ENCODE assay signal across 24 cellular contexts in the genomic region with DNA sequence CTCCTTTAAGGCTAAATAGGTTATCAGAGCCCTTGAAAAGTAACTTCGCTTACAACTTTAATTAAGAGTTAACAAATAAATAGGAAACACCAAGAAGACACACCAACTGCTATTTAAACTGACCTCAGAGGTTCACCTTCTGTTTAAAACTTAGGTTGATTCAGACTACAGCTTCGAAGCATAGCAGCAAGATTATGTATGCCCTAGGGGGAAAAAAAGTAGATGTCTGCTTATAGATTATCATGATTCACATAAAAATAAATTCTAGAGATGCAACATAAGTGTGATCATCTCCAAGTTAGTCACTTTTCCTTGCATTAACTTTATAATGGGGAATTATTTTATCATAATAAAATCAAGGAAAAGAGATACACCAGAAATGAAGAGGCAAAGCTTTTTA. TPM values are rescaled to one million over a fixed set of nuclear protein-coding genes. Genes with fewer than 3 reads are reported as not detected.
A peak's percentile ranks its signal among the peaks of the same experiment; 100 is the strongest.
DNase-seq lines count a peak whose midpoint lies in the region; TF ChIP-seq lines count a peak whose summit lies in the region.
"Had no signal": no experiment of that assay in that cellular context is flagged by ENCODE, and none has a peak within 500 bp of the region (broad histone marks: within the 10 kb centered on the region; RNA-seq: fewer than 3 reads in every experiment).

No MANE protein-coding gene starts in this region.

- no peaks in the 10 kb centered on the region for H3K9me3 ChIP-seq in endodermal cell (ENCODE audit: control insufficient read depth, low read length)
- H3K9me3 ChIP-seq in SJCRH30 (replicated peaks): no peaks in the 10 kb centered on the region
- H3K9me3 ChIP-seq: A549, upper lobe of right lung had no signal

- H3K9ac ChIP-seq in endodermal cell (ENCODE audit: extremely low read depth, low read length, poor library complexity, severe bottlenecking): no peak overlapping the region

- H3K27ac Mint-ChIP-seq in activated naive CD4-positive, alpha-beta T cell treated with anti-CD3 and anti-CD28 coated beads, Interleukin-2, amount 50 U/mL, for 24 hours: peak overlapping the region; percentile 55
- H3K27ac Mint-ChIP-seq in HFFc6 (peak overlapping the region; percentile 65), endodermal cell (peak overlapping the region; percentile 60), progenitor cell of endocrine pancreas (peak overlapping the region; percentile 85)
- H3K27ac Mint-ChIP-seq: activated CD4-positive, alpha-beta memory T cell treated with anti-CD3 and anti-CD28 coated beads for 36 hours had no signal

- TF ChIP-seq CTCF in HFFc6 (IDR thresholded peaks at IDR 0.05): no peak
- no peak for TF ChIP-seq CTCF in endodermal cell (conservative IDR thresholded peaks at IDR 0.05)
- TF ChIP-seq CTCF in progenitor cell of endocrine pancreas (IDR thresholded peaks at IDR 0.05; ENCODE audit: unreplicated experiment): no peak

- no peaks in the 10 kb centered on the region for H3K27me3 Mint-ChIP-seq in activated naive CD4-positive, alpha-beta T cell treated with anti-CD3 and anti-CD28 coated beads, Interleukin-2, amount 50 U/mL, for 24 hours
- H3K27me3 Mint-ChIP-seq in HFFc6 (ENCODE audit: insufficient read depth): peaks cover 1% of the 10 kb centered on the region; the same call in 1 of the 2 replicates
- H3K27me3 Mint-ChIP-seq in endodermal cell (ENCODE audit: insufficient read depth): no peaks in the 10 kb centered on the region
- no peaks in the 10 kb centered on the region for H3K27me3 Mint-ChIP-seq in progenitor cell of endocrine pancreas
- H3K27me3 Mint-ChIP-seq: activated CD4-positive, alpha-beta memory T cell treated with anti-CD3 and anti-CD28 coated beads for 36 hours had no signal

- H3K4me1 Mint-ChIP-seq in activated naive CD4-positive, alpha-beta T cell treated with anti-CD3 and anti-CD28 coated beads, Interleukin-2, amount 50 U/mL, for 24 hours: peaks cover 77% of the 10 kb centered on the region
- H3K4me1 Mint-ChIP-seq in HFFc6 (ENCODE audit: low read depth) (peaks cover 35% of the 10 kb centered on the region), endodermal cell (peaks cover 10% of the 10 kb centered on the region), progenitor cell of endocrine pancreas (ENCODE audit: low read depth) (peaks cover 5% of the 10 kb centered on the region)

- peaks cover 56% of the 10 kb centered on the region for H3K36me3 ChIP-seq in endodermal cell (ENCODE audit: control insufficient read depth, insufficient read depth, low read length)
- H3K36me3 ChIP-seq in SJCRH30: peaks cover 40% of the 10 kb centered on the region

- H3K4me3 Mint-ChIP-seq in activated naive CD4-positive, alpha-beta T cell treated with anti-CD3 and anti-CD28 coated beads, Interleukin-2, amount 50 U/mL, for 24 hours: peak overlapping the region; percentile 19
- H3K4me3 Mint-ChIP-seq in HFFc6 (peak overlapping the region; percentile 36; the same call in 1 of the 2 replicates), endodermal cell (no peak overlapping the region), progenitor cell of endocrine pancreas (ENCODE audit: low read depth) (no peak overlapping the region)
- H3K4me3 Mint-ChIP-seq: activated CD4-positive, alpha-beta memory T cell treated with anti-CD3 and anti-CD28 coated beads for 36 hours had no signal

- H3K27me3 ChIP-seq in endodermal cell (ENCODE audit: control insufficient read depth, insufficient read depth, low read length, poor library complexity, severe bottlenecking) (no peaks in the 10 kb centered on the region), SJCRH30 (no peaks in the 10 kb centered on the region)
- H3K27me3 ChIP-seq: upper lobe of right lung had no signal

- H3K36me3 Mint-ChIP-seq in activated naive CD4-positive, alpha-beta T cell treated with anti-CD3 and anti-CD28 coated beads, Interleukin-2, amount 50 U/mL, for 24 hours: peaks cover 8% of the 10 kb centered on the region
- H3K36me3 Mint-ChIP-seq in HFFc6 (ENCODE audit: low read depth) (peaks cover 18% of the 10 kb centered on the region), endodermal cell (ENCODE audit: low read depth) (peaks cover 25% of the 10 kb centered on the region), progenitor cell of endocrine pancreas (ENCODE audit: insufficient read depth) (peaks cover 13% of the 10 kb centered on the region)

- no peak for DNase-seq in activated naive CD4-positive, alpha-beta T cell treated with anti-CD3 and anti-CD28 coated beads, Interleukin-2, amount 50 U/mL, for 16 hours
- peak; percentile 24 for DNase-seq in HFFc6
- DNase-seq in endodermal cell: no peak
- DNase-seq in progenitor cell of endocrine pancreas (ENCODE audit: low spot score, unreplicated experiment): no peak
- no peak for DNase-seq in SJCRH30
- no peak for DNase-seq in NCI-H1105 treated with DMSO at 0.1 percent for 48 hours (lab: John Stamatoyannopoulos, UW)
- DNase-seq in occipital lobe (lab: John Stamatoyannopoulos, UW): no peak
- DNase-seq: activated CD4-positive, alpha-beta memory T cell treated with anti-CD3 and anti-CD28 coated beads for 36 hours; activated effector memory CD4-positive, alpha-beta T cell treated with anti-CD3 and anti-CD28 coated beads, Interleukin-2, amount 50 U/mL, for 16 hours; cerebellar nuclear complex; hypothalamus; left cardiac atrium; NCI-H146; NCI-H2107; NCI-H345; right cardiac atrium; Right ventricle myocardium superior; stimulated activated naive CD4-positive, alpha-beta T cell treated with Interleukin-2 at 50 U/mL for 16 hours; T-helper 2 cell; upper lobe of right lung had no signal

- 80 to 87% methylated on average over 1 to 2 of the region's 2 CpGs for whole genome bisulfite sequencing in endodermal cell (ENCODE audit: insufficient coverage in 1 of 2, insufficient read length in 1 of 2), 2 experiments

- no peak overlapping the region for H3K4me3 ChIP-seq in endodermal cell (ENCODE audit: low read length)
- H3K4me3 ChIP-seq in SJCRH30: no peak overlapping the region
- H3K4me3 ChIP-seq: A549, lung, smooth muscle cell, upper lobe of right lung had no signal

- no peak overlapping the region for H3K27ac ChIP-seq in endodermal cell (ENCODE audit: low read depth, low read length)
- H3K27ac ChIP-seq in SJCRH30: no peak overlapping the region
- H3K27ac ChIP-seq: A549, upper lobe of right lung had no signal

- H3K9me3 Mint-ChIP-seq in activated naive CD4-positive, alpha-beta T cell treated with anti-CD3 and anti-CD28 coated beads, Interleukin-2, amount 50 U/mL, for 24 hours: no peaks in the 10 kb centered on the region
- H3K9me3 Mint-ChIP-seq in HFFc6: no peaks in the 10 kb centered on the region
- no peaks in the 10 kb centered on the region for H3K9me3 Mint-ChIP-seq in endodermal cell
- no peaks in the 10 kb centered on the region for H3K9me3 Mint-ChIP-seq in progenitor cell of endocrine pancreas (ENCODE audit: low read depth)
- H3K9me3 Mint-ChIP-seq: activated CD4-positive, alpha-beta memory T cell treated with anti-CD3 and anti-CD28 coated beads for 36 hours had no signal

- H3K4me1 ChIP-seq in endodermal cell (ENCODE audit: control insufficient read depth, insufficient read depth, low read length): no peaks in the 10 kb centered on the region
- H3K4me1 ChIP-seq in SJCRH30: no peaks in the 10 kb centered on the region

RNA-seq across cellular contexts. Expression of a gene that starts 8.9 kb away (rescaled TPM):
- 10 to 100 TPM; 40.9 to 51.3 (median 45.2) TPM for total RNA-seq in HFFc6 (2021; fragmentation: NEBNext Ultra II Directional; extraction: Animal tissue kit (Norgen Biotek cat#: 25700))
- 100 to 1,000 TPM; 150 to 197 TPM for total RNA-seq in endodermal cell
- 244 TPM for polyA plus RNA-seq in endodermal cell (2013, experiment 1 of 2)
- 195 TPM for polyA plus RNA-seq in endodermal cell (2013, experiment 2 of 2)
- 207 and 213 TPM in 2 replicates for total RNA-seq in progenitor cell of endocrine pancreas
- 74.4 and 110 TPM in 2 replicates for total RNA-seq in SJCRH30 (2014; rRNA removed; shearing (Covaris generic))
- 158 TPM for total RNA-seq in occipital lobe

RNA-seq across cellular contexts. Expression of a gene that starts 22.2 kb away (rescaled TPM):
- 10 to 100 TPM in 4 of 6 experiments, 1 to 10 TPM in 2; 7.3 to 12.8 (median 10.9) TPM for total RNA-seq in HFFc6 (2021; fragmentation: NEBNext Ultra II Directional; extraction: Animal tissue kit (Norgen Biotek cat#: 25700))
- total RNA-seq in endodermal cell (10 to 100 TPM in 1 of 2 donors, 1 to 10 TPM in 1; 8.7 to 15.2 TPM), progenitor cell of endocrine pancreas (4.2 and 4.8 TPM in 2 replicates), occipital lobe (12.2 TPM)
- 13.8 TPM for polyA plus RNA-seq in endodermal cell (2013, experiment 1 of 2)
- polyA plus RNA-seq in endodermal cell (2013, experiment 2 of 2): 13.4 TPM
- total RNA-seq in SJCRH30 (2014; rRNA removed; shearing (Covaris generic)): 13.9 and 15.9 TPM in 2 replicates

Comparison
In these comparisons a context has a peak if more than half of its experiments do, and no peak if none do; other contexts are left out.
1. H3K4me3 Mint-ChIP-seq: peak in activated naive CD4-positive, alpha-beta T cell treated with anti-CD3 and anti-CD28 coated beads, Interleukin-2, amount 50 U/mL, for 24 hours (single experiment) and HFFc6 (single experiment); none in endodermal cell (single experiment) and progenitor cell of endocrine pancreas (single experiment).
2. Peak in every context shown above with its lines, with median percentiles within 50 percentile points of each other: H3K27ac Mint-ChIP-seq.